ENCODE assay signal across 17 cellular contexts in the genomic region with DNA sequence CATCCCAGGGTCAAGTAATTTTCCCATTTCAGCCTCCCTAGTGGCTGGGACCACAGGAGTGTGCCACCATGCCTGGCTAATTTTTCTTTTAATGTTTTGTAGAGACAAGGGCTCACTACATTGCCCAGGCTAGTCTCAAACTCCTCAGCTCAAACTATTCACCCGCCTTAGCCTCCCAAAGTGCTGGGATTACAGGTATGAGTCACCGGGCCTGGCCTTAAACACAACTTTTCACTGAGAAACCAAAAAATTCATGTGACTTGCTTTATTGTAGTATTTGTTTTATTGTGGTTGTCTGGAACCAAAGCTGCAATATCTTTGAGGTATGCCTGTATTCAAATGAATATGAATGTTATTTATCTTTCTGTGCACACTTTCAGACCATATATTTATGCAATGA.
DNase-seq lines count a peak whose midpoint lies in the region; ATAC-seq and TF ChIP-seq lines count a peak whose summit lies in the region.
"Had no signal": no experiment of that assay in that cellular context is flagged by ENCODE, and none has a peak within 500 bp of the region (broad histone marks: within the 10 kb centered on the region; RNA-seq: fewer than 3 reads in every experiment).

No MANE protein-coding gene starts in this region.

- ATAC-seq in RWPE2 (ENCODE audit: low read depth) = peak; percentile 51; the same call in 1 of the 3 replicates
- ATAC-seq: natural killer cell treated with Interleukin-12 subunit alpha and Interleukin-12 subunit beta and Interleukin-15 and Interleukin-18, amount 100 ng/mL, for 72 hours had no signal

- no peaks in the 10 kb centered on the region for H3K9me3 ChIP-seq in RWPE2 (ENCODE audit: severe bottlenecking)
- H3K9me3 ChIP-seq: BLaER1 had no signal

- no peaks in the 10 kb centered on the region for H3K27me3 ChIP-seq in RWPE2 (ENCODE audit: insufficient read depth, poor library complexity, severe bottlenecking)
- H3K27me3 ChIP-seq: BLaER1 had no signal

- no peak overlapping the region for H3K27ac ChIP-seq in RWPE2 (ENCODE audit: poor library complexity, severe bottlenecking)
- no peak overlapping the region for H3K27ac ChIP-seq in epithelial cell of prostate
- H3K27ac ChIP-seq: BLaER1, PC-9 had no signal

- no peaks in the 10 kb centered on the region; the same call in 1 of the 2 replicates for H3K36me3 ChIP-seq in RWPE2 (ENCODE audit: low read depth)
- H3K36me3 ChIP-seq: BLaER1 had no signal

- peak; percentile 59 for DNase-seq in ELR (ENCODE audit: low read depth)
- no peak for DNase-seq in RWPE2 (ENCODE audit: low spot score)
- DNase-seq in epithelial cell of prostate (ENCODE audit: low read depth, low spot score) = peak; percentile 0
- DNase-seq in non-pigmented ciliary epithelial cell (ENCODE audit: low read depth) = peak; percentile 27
- no peak for DNase-seq in cerebellar cortex (ENCODE audit: low spot score)
- no peak for DNase-seq in NCI-H1694 treated with DMSO at 0.1 percent for 48 hours (lab: John Stamatoyannopoulos, UW)
- no peak for DNase-seq in NCI-H1417 (lab: John Stamatoyannopoulos, UW)
- DNase-seq in NCI-H510A (lab: John Stamatoyannopoulos, UW) = no peak
- DNase-seq: activated CD4-positive, alpha-beta memory T cell treated with anti-CD3 and anti-CD28 coated beads for 36 hours; amygdala; foreskin melanocyte; NCI-H187 treated with DMSO at 0.1 percent for 48 hours; NCI-H69 had no signal

- H3K4me1 ChIP-seq in RWPE2 (ENCODE audit: insufficient read depth, poor library complexity, severe bottlenecking) = peaks cover 5% of the 10 kb centered on the region
- H3K4me1 ChIP-seq: BLaER1 had no signal

- no peak for TF ChIP-seq CTCF in RWPE2 (IDR thresholded peaks at IDR 0.05; ENCODE audit: poor library complexity, severe bottlenecking)

- H3K4me3 ChIP-seq in RWPE2 (ENCODE audit: severe bottlenecking) = no peak overlapping the region
- H3K4me3 ChIP-seq: BLaER1, lung, PC-9 had no signal

Comparison
In these comparisons a context has a peak if more than half of its experiments do, and no peak if none do; other contexts are left out.
1. DNase-seq: peak in ELR (single experiment), epithelial cell of prostate (single experiment) and non-pigmented ciliary epithelial cell (single experiment); none in RWPE2 (single experiment), cerebellar cortex (single experiment), NCI-H1694 treated with DMSO at 0.1 percent for 48 hours (single experiment), NCI-H1417 (0 of 3) and NCI-H510A (single experiment).